ENCODE assay signal across 14 cellular contexts in the genomic region with DNA sequence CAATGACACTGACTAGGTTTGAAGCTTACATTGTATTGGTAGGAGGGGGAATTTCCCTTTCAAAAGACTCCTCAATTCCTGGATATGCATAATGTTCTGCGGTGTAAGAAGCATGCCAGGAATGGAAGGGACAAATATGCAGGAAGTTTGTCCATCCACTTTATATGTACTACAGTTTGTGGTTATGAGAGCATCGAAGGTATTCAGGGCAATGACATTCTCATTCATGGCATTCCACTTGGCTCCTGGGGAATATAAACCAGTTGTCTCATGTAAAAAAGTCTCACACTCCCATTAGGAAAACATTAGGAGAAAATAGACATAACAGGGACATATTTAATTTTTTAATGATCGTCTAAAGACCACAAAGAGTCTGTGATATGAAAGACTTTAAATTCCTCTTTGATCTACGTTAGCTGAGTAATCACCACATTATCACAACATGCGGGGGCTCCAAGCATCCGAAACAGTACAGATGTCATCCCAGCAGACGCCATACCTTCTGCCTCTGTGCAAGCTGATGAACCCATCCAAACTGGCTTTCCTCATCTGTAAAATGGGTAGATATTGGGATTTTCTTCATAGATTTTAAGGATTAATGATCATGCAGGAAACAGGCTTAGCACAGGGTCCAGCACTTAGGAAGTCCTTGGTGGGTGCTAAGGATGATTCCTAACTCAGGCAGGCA.
A peak's percentile ranks its signal among the peaks of the same experiment; 100 is the strongest.
DNase-seq lines count a peak whose midpoint lies in the region; ATAC-seq and TF ChIP-seq lines count a peak whose summit lies in the region.
"Had no signal": no experiment of that assay in that cellular context is flagged by ENCODE, and none has a peak within 500 bp of the region (broad histone marks: within the 10 kb centered on the region; RNA-seq: fewer than 3 reads in every experiment).

No MANE protein-coding gene starts in this region.

- H3K9me3 Mint-ChIP-seq in natural killer cell: peaks cover 3 to 5% of the 10 kb centered on the region in 2 donors
- H3K9me3 Mint-ChIP-seq: brain had no signal

- H3K9me3 ChIP-seq in left lung: no peaks in the 10 kb centered on the region
- no peaks in the 10 kb centered on the region for H3K9me3 ChIP-seq in prostate gland
- H3K9me3 ChIP-seq: pancreas had no signal

- H3K27ac ChIP-seq in left lung (no peak overlapping the region), prostate gland (no peak overlapping the region)
- H3K27ac ChIP-seq: pancreas, WERI-Rb-1 had no signal

- H3K4me3 ChIP-seq in left lung (no peak overlapping the region), prostate gland (no peak overlapping the region)
- H3K4me3 ChIP-seq: pancreas had no signal

- WGBS in prostate gland: 84% methylated on average over 7 of the region's 7 CpGs

- H3K27me3 Mint-ChIP-seq in natural killer cell (ENCODE audit: low read depth in 2 of 2): no peaks in the 10 kb centered on the region
- H3K27me3 Mint-ChIP-seq: brain had no signal

- TF ChIP-seq POLR2A in prostate gland (IDR thresholded peaks at IDR 0.05): no peak

- no peaks in the 10 kb centered on the region for H3K36me3 Mint-ChIP-seq in natural killer cell
- H3K36me3 Mint-ChIP-seq: brain had no signal

- TF ChIP-seq CTCF in left lung (IDR thresholded peaks at IDR 0.05) (no peak), natural killer cell (IDR thresholded peaks at IDR 0.05) (no peak), prostate gland (IDR thresholded peaks at IDR 0.05) (no peak)

- no peak overlapping the region for H3K27ac Mint-ChIP-seq in natural killer cell
- H3K27ac Mint-ChIP-seq: brain had no signal

- ATAC-seq in left lung (peak; percentile 93), HG03442 (IDR thresholded peaks at IDR 0.05; ENCODE audit: unreplicated experiment) (no peak), GM21723 (IDR thresholded peaks at IDR 0.05; ENCODE audit: unreplicated experiment) (no peak), natural killer cell (no peak)

- no peak overlapping the region for H3K4me3 Mint-ChIP-seq in natural killer cell
- H3K4me3 Mint-ChIP-seq: brain had no signal

- no peaks in the 10 kb centered on the region for H3K4me1 Mint-ChIP-seq in natural killer cell
- H3K4me1 Mint-ChIP-seq: brain had no signal

- H3K36me3 ChIP-seq in left lung (no peaks in the 10 kb centered on the region), prostate gland (no peaks in the 10 kb centered on the region)
- H3K36me3 ChIP-seq: pancreas, WERI-Rb-1 had no signal

- in situ Hi-C loops in T47D (cut with HindIII; ENCODE audit: low pct_unique_long_range_greater_than_20kb, low sequenced_read_pairs): no loop called here

- intact Hi-C loops in left lung (cut with DNase I) (no loop called here), natural killer cell (cut with micrococcal nuclease) (no loop called here), prostate gland (cut with DNase I) (no loop called here)

- no peaks in the 10 kb centered on the region for H3K4me1 ChIP-seq in left lung
- no peaks in the 10 kb centered on the region for H3K4me1 ChIP-seq in prostate gland (replicated peaks)
- H3K4me1 ChIP-seq: pancreas had no signal

- H3K27me3 ChIP-seq in left lung (no peaks in the 10 kb centered on the region), prostate gland (replicated peaks; ENCODE audit: insufficient read depth) (no peaks in the 10 kb centered on the region)
- H3K27me3 ChIP-seq: pancreas had no signal

- DNase-seq in AG08395 (ENCODE audit: low spot score) (peak; percentile 91), HT1080 (ENCODE audit: low read depth) (peak; percentile 93), T47D (ENCODE audit: low read depth in 1 of 2, low spot score in 1 of 2) (peak; percentile 30 to 91), left lung (no peak), natural killer cell (no peak), prostate gland (ENCODE audit: low spot score) (no peak)
- DNase-seq: C1 segment of cervical spinal cord; MM.1S; pancreas; stimulated activated CD4-positive, alpha-beta T cell treated with anti-CD3 and anti-CD28 coated beads, Interleukin-4, amount 100 ng/mL, for 24 hours; WERI-Rb-1 had no signal

Comparison
In these comparisons a context has a peak if more than half of its experiments do, and no peak if none do; other contexts are left out.
1. DNase-seq: peak in AG08395 (single experiment), HT1080 (single experiment) and T47D (2 of 2); none in left lung (0 of 2), natural killer cell (single experiment) and prostate gland (single experiment).